25 cellular contexts compared by ENCODE assay signal in genomic region chr1:64748706-64749105, GRCh38.
"Had no signal": no experiment of that assay in that cellular context is flagged by ENCODE, and none has a peak within 500 bp of the region (broad histone marks: within the 10 kb centered on the region; RNA-seq: fewer than 3 reads in every experiment).

No MANE protein-coding gene starts in this region.

- ATAC-seq: left cardiac atrium; left lobe of liver; lower lobe of right lung; natural killer cell; right cardiac atrium; sciatic nerve; stimulated activated effector memory CD8-positive, alpha-beta T cell treated with anti-CD3 and anti-CD28 coated beads, Interleukin-12 subunit alpha, Interleukin-12 subunit beta, amount 100 ng/mL, for 72 hours had no signal

- H2AFZ ChIP-seq: neural progenitor cell, parathyroid adenoma had no signal

- H3K27me3 ChIP-seq: suprapubic skin, tibial artery, uterus had no signal

- H3K4me1 ChIP-seq: parathyroid adenoma, uterus had no signal

- H3K9ac ChIP-seq: neural progenitor cell, parathyroid adenoma had no signal

- H3K27ac ChIP-seq: lower lobe of right lung, neural progenitor cell, neutrophil, parathyroid adenoma, skin epidermis, suprapubic skin, thoracic aorta, tibial artery, uterus had no signal

- H3K79me2 ChIP-seq: parathyroid adenoma had no signal

- H3K9me3 ChIP-seq: lower lobe of right lung, neutrophil, spleen, suprapubic skin, thoracic aorta, tibial artery, uterus had no signal

- H3K36me3 ChIP-seq: lower lobe of right lung, neural progenitor cell, neutrophil, spleen, suprapubic skin, thoracic aorta, tibial artery, uterus had no signal

- DNase-seq: hippocampal formation; kidney glomerular epithelial cell; left cardiac atrium; lower lobe of right lung; mammary epithelial cell; mesenchymal stem cell; naive B cell; natural killer cell; nephron progenitor cell; occipital lobe; right cardiac atrium; spleen; stimulated activated CD4-positive, alpha-beta T cell treated with anti-CD3 and anti-CD28 coated beads, Interleukin-4, amount 100 ng/mL, for 24 hours; stimulated activated naive CD4-positive, alpha-beta T cell; tibial artery; uterus had no signal

- H3K4me3 ChIP-seq: lower lobe of right lung, neural progenitor cell, skin epidermis, spleen, suprapubic skin, tibial artery, uterus had no signal

- H3K4me2 ChIP-seq: neural progenitor cell had no signal
